15 cellular contexts compared by ENCODE assay signal in the genomic region with DNA sequence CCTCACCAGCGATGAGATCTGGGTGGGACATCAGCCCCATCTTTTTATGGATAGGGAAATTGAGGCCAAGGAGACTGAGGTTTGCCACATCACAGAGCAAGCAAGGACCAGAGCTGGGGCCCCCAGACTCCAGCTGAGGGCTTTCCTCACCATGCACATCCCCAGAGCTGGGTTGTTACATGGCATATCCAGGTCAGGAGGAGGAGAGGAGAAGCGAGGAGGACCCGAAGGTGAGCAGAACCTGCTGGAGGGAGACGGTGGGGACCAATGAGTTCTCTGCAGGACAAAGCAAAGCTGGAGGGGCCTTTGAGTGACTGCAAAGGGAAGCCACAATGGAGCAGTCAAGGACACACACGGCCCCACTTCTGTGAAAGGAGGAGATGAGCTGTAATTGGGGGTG.
DNase-seq lines count a peak whose midpoint lies in the region; ATAC-seq, FAIRE-seq and TF ChIP-seq lines count a peak whose summit lies in the region.
"Had no signal": no experiment of that assay in that cellular context is flagged by ENCODE, and none has a peak within 500 bp of the region (broad histone marks: within the 10 kb centered on the region; RNA-seq: fewer than 3 reads in every experiment).

No MANE protein-coding gene starts in this region.

- H3K4me2 ChIP-seq in Karpas-422 (ENCODE audit: low read depth, low read length, poor library complexity, severe bottlenecking) (no peak overlapping the region), osteoblast (ENCODE audit: insufficient read depth, low read length) (no peak overlapping the region), PC-9 (no peak overlapping the region)
- H3K4me2 ChIP-seq: GM23338 had no signal

- H3K4me1 ChIP-seq in Karpas-422 (ENCODE audit: low read length) = peaks cover 48% of the 10 kb centered on the region
- no peaks in the 10 kb centered on the region for H3K4me1 ChIP-seq in osteoblast (ENCODE audit: insufficient read depth, low read length)
- no peaks in the 10 kb centered on the region for H3K4me1 ChIP-seq in PC-9 (replicated peaks; ENCODE audit: insufficient read depth)

- intact Hi-C loops in PC-9 (cut with micrococcal nuclease; ENCODE audit: unreplicated experiment) = no loop called here

- H2AFZ ChIP-seq in Karpas-422 (ENCODE audit: low read length) = no peak overlapping the region
- H2AFZ ChIP-seq in osteoblast (ENCODE audit: low read length) = no peak overlapping the region
- no peak overlapping the region for H2AFZ ChIP-seq in PC-9
- H2AFZ ChIP-seq: GM23338 had no signal

- ATAC-seq in GM21529 (IDR thresholded peaks at IDR 0.05; ENCODE audit: unreplicated experiment) = no peak
- ATAC-seq in GM19455 (IDR thresholded peaks at IDR 0.05; ENCODE audit: unreplicated experiment) = no peak
- ATAC-seq: CD8-positive, alpha-beta T cell; GM23338 had no signal

- no peaks in the 10 kb centered on the region for H3F3A ChIP-seq in PC-9 (ENCODE audit: insufficient read depth, low read depth)

- peaks cover 4% of the 10 kb centered on the region; the same call in 1 of the 2 replicates for H3K27me3 ChIP-seq in Karpas-422 (ENCODE audit: low read length)
- no peaks in the 10 kb centered on the region for H3K27me3 ChIP-seq in WERI-Rb-1 (ENCODE audit: insufficient read depth, low read depth, severe bottlenecking)
- H3K27me3 ChIP-seq in osteoblast (ENCODE audit: insufficient read depth, low read length) = no peaks in the 10 kb centered on the region
- peaks cover 38% of the 10 kb centered on the region for H3K27me3 ChIP-seq in PC-9 (ENCODE audit: insufficient read depth, low read depth)

- TF ChIP-seq CTCF in WERI-Rb-1 (IDR thresholded peaks at IDR 0.05; ENCODE audit: low read depth, low read length) (no peak), osteoblast (IDR thresholded peaks at IDR 0.05; ENCODE audit: extremely low read depth, low read depth, low read length) (no peak), PC-9 (conservative IDR thresholded peaks at IDR 0.05) (no peak)

- H3K27ac ChIP-seq in Karpas-422 (ENCODE audit: low read length) (peak overlapping the region; percentile 13; the same call in 1 of the 2 replicates), WERI-Rb-1 (peak overlapping the region; percentile 89), osteoblast (ENCODE audit: low read depth, low read length) (no peak overlapping the region), PC-9 (no peak overlapping the region)
- H3K27ac ChIP-seq: BLaER1 treated with 17β-estradiol and CSF1 and Interleukin-3, amounts not matched to agents 10 nM and 100 nM had no signal

- FAIRE-seq in GM12892 (lab: Jason Lieb, UNC) = no peak

- BruUV-seq in PC-9 (replicated peaks; lab: Mats Ljungman, UMichigan) = no TSS peak

- no peaks in the 10 kb centered on the region for H4K20me1 ChIP-seq in Karpas-422 (ENCODE audit: insufficient read depth, low read depth, low read length)
- no peaks in the 10 kb centered on the region for H4K20me1 ChIP-seq in osteoblast (ENCODE audit: insufficient read depth, low read length)
- no peaks in the 10 kb centered on the region for H4K20me1 ChIP-seq in PC-9 (ENCODE audit: insufficient read depth)
- H4K20me1 ChIP-seq: BLaER1 treated with 17β-estradiol and CSF1 and Interleukin-3, amounts not matched to agents 10 nM and 100 nM had no signal

- POLR2A ChIA-PET in PC-9 (lab: Charles Lee; ENCODE audit: unreplicated experiment) = no interaction called here

- H3K79me2 ChIP-seq in Karpas-422 (ENCODE audit: low read length) (no peaks in the 10 kb centered on the region), osteoblast (ENCODE audit: insufficient read depth, low read length) (no peaks in the 10 kb centered on the region), PC-9 (ENCODE audit: low read depth) (no peaks in the 10 kb centered on the region)

- H3K9me2 ChIP-seq in Karpas-422 (replicated peaks; ENCODE audit: insufficient read depth, low read length) (no peaks in the 10 kb centered on the region), PC-9 (ENCODE audit: insufficient read depth) (no peaks in the 10 kb centered on the region)

- H3K9me3 ChIP-seq in Karpas-422 (ENCODE audit: low read length) (peaks cover 3% of the 10 kb centered on the region), WERI-Rb-1 (ENCODE audit: severe bottlenecking) (peaks cover 6% of the 10 kb centered on the region), osteoblast (ENCODE audit: low read depth, low read length) (no peaks in the 10 kb centered on the region), PC-9 (ENCODE audit: insufficient read depth, low read depth) (no peaks in the 10 kb centered on the region)

- CTCF ChIA-PET in PC-9 (lab: Charles Lee) = no interaction called here

- H3K9ac ChIP-seq in Karpas-422 (ENCODE audit: low read length) = no peak overlapping the region
- H3K9ac ChIP-seq: BLaER1 treated with 17β-estradiol and CSF1 and Interleukin-3, amounts not matched to agents 10 nM and 100 nM had no signal

- DNase-seq in Karpas-422 = no peak
- no peak for DNase-seq in WERI-Rb-1
- DNase-seq in islet precursor cell = peak; percentile 29
- peak; percentile 65 for DNase-seq in osteoblast (ENCODE audit: insufficient read length, low spot score, missing footprints)
- DNase-seq in GM12892 (ENCODE audit: insufficient read length) = no peak
- no peak for DNase-seq in PC-9
- DNase-seq: Calu3; CD8-positive, alpha-beta T cell; DMS79 treated with DMSO at 0.1 percent for 48 hours; GF-D8; H7 had no signal

- no peaks in the 10 kb centered on the region for H3K36me3 ChIP-seq in Karpas-422 (ENCODE audit: insufficient read depth, low read length)
- no peaks in the 10 kb centered on the region for H3K36me3 ChIP-seq in WERI-Rb-1
- H3K36me3 ChIP-seq in osteoblast (ENCODE audit: insufficient read depth, low read length) = no peaks in the 10 kb centered on the region
- no peaks in the 10 kb centered on the region for H3K36me3 ChIP-seq in PC-9 (ENCODE audit: low read depth)
- H3K36me3 ChIP-seq: BLaER1 treated with 17β-estradiol and CSF1 and Interleukin-3, amounts not matched to agents 10 nM and 100 nM had no signal

- no peak for TF ChIP-seq POLR2A in GM12892 (IDR thresholded peaks at IDR 0.05; ENCODE audit: low read depth, low read length)

- H3K4me3 ChIP-seq in Karpas-422 (ENCODE audit: low read length) = no peak overlapping the region
- H3K4me3 ChIP-seq in WERI-Rb-1 (ENCODE audit: low read depth, low read length) = no peak overlapping the region
- H3K4me3 ChIP-seq in osteoblast (ENCODE audit: insufficient read depth, low read length) = no peak overlapping the region
- no peak overlapping the region for H3K4me3 ChIP-seq in PC-9
- H3K4me3 ChIP-seq: BLaER1 treated with 17β-estradiol and CSF1 and Interleukin-3, amounts not matched to agents 10 nM and 100 nM; GM23338 had no signal

Comparison
In these comparisons a context has a peak if more than half of its experiments do, and no peak if none do; other contexts are left out.
1. DNase-seq: peak in islet precursor cell (single experiment) and osteoblast (single experiment); none in Karpas-422 (single experiment), WERI-Rb-1 (single experiment), GM12892 (single experiment) and PC-9 (0 of 2).
2. H3K27ac ChIP-seq: peak in Karpas-422 (single experiment) and WERI-Rb-1 (single experiment); none in osteoblast (single experiment) and PC-9 (single experiment).